Comparison of ENCODE assay signal across 1 cellular context in the genomic region with DNA sequence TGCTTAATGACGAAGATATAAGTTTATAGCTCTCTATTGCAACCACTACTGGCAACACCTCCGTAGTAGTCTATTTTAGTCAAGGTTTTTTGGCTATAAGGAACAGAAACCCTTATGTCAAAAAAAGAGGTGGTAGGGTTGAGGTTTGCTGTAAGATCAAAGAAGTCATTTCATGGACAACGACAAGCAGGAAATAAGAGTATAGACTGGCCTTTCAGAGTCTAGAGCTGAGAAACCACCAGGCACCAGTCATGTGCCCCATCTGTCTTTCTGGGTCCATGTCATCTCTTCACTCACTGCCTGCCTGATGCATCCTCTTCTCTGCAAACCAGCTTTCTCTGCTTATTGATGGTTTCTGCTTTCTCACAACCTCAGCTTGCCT.
TF ChIP-seq lines count a peak whose summit lies in the region.

No MANE protein-coding gene starts in this region.

TF ChIP-seq in WTC11, 78 proteins besides CTCF, POLR2A, EP300 and RAD21 (continued from another document):
- TF ChIP-seq ARID4B (CRISPR knock-in tag; IDR thresholded peaks at IDR 0.05; ENCODE audit: borderline replicate concordance): no peak
- no peak for TF ChIP-seq ZNF396 (CRISPR knock-in tag; IDR thresholded peaks at IDR 0.05; ENCODE audit: borderline replicate concordance)
- TF ChIP-seq IRF2 (CRISPR knock-in tag; IDR thresholded peaks at IDR 0.05; ENCODE audit: borderline replicate concordance, low read depth): no peak
- TF ChIP-seq ZNF671 (CRISPR knock-in tag; IDR thresholded peaks at IDR 0.05): no peak
- no peak for TF ChIP-seq NR1H2 (CRISPR knock-in tag; IDR thresholded peaks at IDR 0.05)
- no peak for TF ChIP-seq ZNF425 (CRISPR knock-in tag; conservative IDR thresholded peaks at IDR 0.05)
